18 cellular contexts compared by ENCODE assay signal in the genomic region with DNA sequence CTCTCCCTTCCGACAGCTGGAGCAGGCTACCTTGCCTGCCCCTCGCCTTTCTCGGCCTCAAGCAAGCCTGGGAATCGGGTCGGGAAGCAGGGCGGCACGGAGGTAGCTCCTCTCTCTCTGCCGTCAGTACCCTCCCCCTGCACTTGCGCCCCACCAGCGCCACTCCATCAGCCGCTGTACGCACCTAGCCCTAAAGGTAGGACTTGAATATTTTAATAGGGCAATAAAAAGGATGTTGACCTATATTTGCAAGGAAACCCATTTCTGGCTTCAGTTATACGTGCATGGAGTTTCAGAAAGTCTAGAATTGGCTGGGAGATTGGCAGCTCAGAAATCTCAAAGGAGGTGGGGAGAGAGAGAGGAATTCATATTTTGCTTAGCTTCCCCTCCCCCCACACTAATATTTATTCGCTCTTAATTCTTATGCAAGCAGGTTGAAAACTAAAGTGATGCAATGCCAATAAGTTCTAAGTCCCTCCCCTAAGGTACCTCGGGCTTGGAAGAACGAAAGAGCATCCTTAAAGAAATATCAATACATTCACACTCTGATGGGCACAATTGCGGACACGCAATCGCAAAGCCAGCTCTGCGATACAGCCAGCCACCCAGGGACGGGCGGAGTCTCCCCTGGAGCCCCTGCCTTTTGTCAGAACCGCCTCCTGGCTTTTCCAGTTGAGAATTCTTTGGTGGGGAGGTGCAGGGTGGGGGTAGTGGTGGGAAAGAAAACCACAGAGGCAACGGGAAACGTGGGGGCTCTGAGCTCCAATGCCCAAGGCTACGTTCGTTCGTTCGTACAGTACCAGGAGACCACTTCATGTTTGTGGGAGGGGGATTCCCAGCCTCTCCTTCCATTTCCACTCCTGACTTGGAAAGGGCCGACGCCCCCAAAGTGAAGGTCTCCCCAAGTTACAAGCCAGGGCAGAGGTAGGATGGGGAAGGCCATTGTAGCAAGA. TPM values are rescaled to one million over a fixed set of nuclear protein-coding genes. Genes with fewer than 3 reads are reported as not detected.
DNase-seq lines count a peak whose midpoint lies in the region; ATAC-seq, FAIRE-seq and TF ChIP-seq lines count a peak whose summit lies in the region.
"Had no signal": no experiment of that assay in that cellular context is flagged by ENCODE, and none has a peak within 500 bp of the region (broad histone marks: within the 10 kb centered on the region; RNA-seq: fewer than 3 reads in every experiment).

No MANE protein-coding gene starts in this region.

- H3K79me2 ChIP-seq in K562 (ENCODE audit: control insufficient read depth, insufficient read depth, low read length) (no peaks in the 10 kb centered on the region), smooth muscle cell (ENCODE audit: low read depth) (no peaks in the 10 kb centered on the region)

- H3K36me3 ChIP-seq in K562 (ENCODE audit: control insufficient read depth, insufficient read depth, low read length) (no peaks in the 10 kb centered on the region), left lung (no peaks in the 10 kb centered on the region), smooth muscle cell (ENCODE audit: low read depth) (no peaks in the 10 kb centered on the region), MG63 (no peaks in the 10 kb centered on the region)

- H2AFZ ChIP-seq in K562 (ENCODE audit: low read depth, low read length), result no peak overlapping the region
- no peak overlapping the region for H2AFZ ChIP-seq in smooth muscle cell (ENCODE audit: low read depth)

- no peak overlapping the region for H3K4me3 ChIP-seq in K562
- peak overlapping the region; percentile 32 to 37 for H3K4me3 ChIP-seq in left lung
- peak overlapping the region; percentile 58 for H3K4me3 ChIP-seq in smooth muscle cell
- no peak overlapping the region for H3K4me3 ChIP-seq in MG63
- H3K4me3 ChIP-seq: SK-N-MC had no signal

- H3K4me2 ChIP-seq in K562 (ENCODE audit: insufficient read depth, low read length) (no peak overlapping the region), smooth muscle cell (peak overlapping the region; percentile 88)

- H3K4me1 ChIP-seq in K562 (replicated peaks in 1 of 2; ENCODE audit: control insufficient read depth in 2 of 2, insufficient read depth in 2 of 2, low read length in 2 of 2) (peaks cover 0 to 33% of the 10 kb centered on the region in 2 experiments; a peak in 1 of 5 replicates), left lung (peaks cover 9 to 51% of the 10 kb centered on the region in 2 donors), smooth muscle cell (ENCODE audit: low read depth) (peaks cover 35% of the 10 kb centered on the region)

- in situ Hi-C loops in K562 (cut with MboI), result loop anchor here (10.0 kb wide), 2 partner anchors 664 to 1004 kb away; no protein-coding TSS in a partner anchor

- H3K9ac ChIP-seq in K562 (ENCODE audit: insufficient read depth in 1 of 2, low read depth in 2 of 2, low read length in 2 of 2) (no peak overlapping the region), smooth muscle cell (ENCODE audit: low read depth) (no peak overlapping the region)

- TF ChIP-seq CTCF in K562 (IDR thresholded peaks at IDR 0.05 in 2 of 3, conservative IDR thresholded peaks at IDR 0.05 in 1 of 3; ENCODE audit: insufficient read depth in 2 of 3, low read depth in 1 of 3, low read length in 3 of 3) (no peak), left lung (IDR thresholded peaks at IDR 0.05) (no peak), smooth muscle cell (IDR thresholded peaks at IDR 0.05; ENCODE audit: borderline replicate concordance, insufficient read depth, poor library complexity, severe bottlenecking) (no peak)

- H4K20me1 ChIP-seq in K562 (replicated peaks; ENCODE audit: control insufficient read depth, insufficient read depth, low read length) (peaks cover 23% of the 10 kb centered on the region), smooth muscle cell (ENCODE audit: low read depth) (no peaks in the 10 kb centered on the region)

- ATAC-seq in K562 (no peak), left lung (peak; percentile 8), left lobe of liver (no peak), HG02840 (IDR thresholded peaks at IDR 0.05; ENCODE audit: low FRiP score, unreplicated experiment) (no peak)

- no peaks in the 10 kb centered on the region for H3K9me1 ChIP-seq in K562 (ENCODE audit: control insufficient read depth, insufficient read depth, low read length)

- TF ChIP-seq POLR2A in K562 (conservative IDR thresholded peaks at IDR 0.05), result no peak

- intact Hi-C loops in K562 (cut with micrococcal nuclease) (no loop called here), left lung (cut with DNase I) (no loop called here)

- no TSS peak for BruUV-seq in K562 (replicated peaks; lab: Mats Ljungman, UMichigan)

- H3K27me3 ChIP-seq in K562 (ENCODE audit: control insufficient read depth in 2 of 2, insufficient read depth in 2 of 2, low read length in 2 of 2) (peaks cover 55 to 84% of the 10 kb centered on the region in 2 experiments), left lung (peaks cover 80 to 100% of the 10 kb centered on the region in 2 donors), smooth muscle cell (ENCODE audit: low read depth) (peaks cover 96% of the 10 kb centered on the region), MG63 (peaks cover 21% of the 10 kb centered on the region)

- POLR2A ChIA-PET in K562 (lab: Yijun Ruan, JAX), result interaction anchor here (0.6 kb wide), 1 partner anchor 1776 kb away, joined by 3 read pairs; no protein-coding TSS in a partner anchor

- DNase-seq in NCI-H1105 treated with DMSO at 0.1 percent for 48 hours (lab: John Stamatoyannopoulos, UW) (peak; percentile 15), NCI-H1105 (lab: John Stamatoyannopoulos, UW) (no peak), K562 (ENCODE audit: extremely low read depth in 1 of 4, low spot score in 3 of 4) (no peak), left lung (peak in 1 of 2 donors; percentile 67), smooth muscle cell (lab: John Stamatoyannopoulos, UW; ENCODE audit: unreplicated experiment) (no peak), left lobe of liver (ENCODE audit: low spot score) (no peak), MG63 (no peak)
- DNase-seq: activated CD4-positive, CD25-positive, alpha-beta regulatory T cell; dermis blood vessel endothelial cell; immature natural killer cell; NCI-H2081 treated with DMSO at 0.1 percent for 48 hours; substantia nigra had no signal

- H3K27ac ChIP-seq in K562 (ENCODE audit: extremely low read depth, low read depth, low read length) (no peak overlapping the region), left lung (no peak overlapping the region), smooth muscle cell (ENCODE audit: low read depth) (no peak overlapping the region)
- H3K27ac ChIP-seq: SK-N-MC had no signal

- CTCF ChIA-PET in K562 (lab: Yijun Ruan, JAX; ENCODE audit: low intra/inter-chr PET ratio), result interaction anchor here (0.6 kb wide), 1 partner anchor 1006 kb away, joined by 4 read pairs; no protein-coding TSS in a partner anchor

- no peak for TF ChIP-seq EP300 in K562 (IDR thresholded peaks at IDR 0.05; ENCODE audit: low read length)

- H3K9me3 ChIP-seq in K562 (replicated peaks; ENCODE audit: control insufficient read depth, insufficient read depth, low read depth, low read length) (no peaks in the 10 kb centered on the region), left lung (no peaks in the 10 kb centered on the region), smooth muscle cell (replicated peaks; ENCODE audit: low read depth) (no peaks in the 10 kb centered on the region), MG63 (no peaks in the 10 kb centered on the region)

- WGBS in K562 (ENCODE audit: insufficient coverage, low coverage, missing lambda C conversion rate), result 4% methylated on average over 31 of the region's 31 CpGs
- 9% methylated on average over 31 of the region's 31 CpGs for WGBS in smooth muscle cell (ENCODE audit: low lambda C conversion rate)

- no peak for FAIRE-seq in K562 (lab: Jason Lieb, UNC)

- no peaks in the 10 kb centered on the region for H3F3A ChIP-seq in smooth muscle cell (ENCODE audit: low read depth)

- no peak for TF ChIP-seq RAD21 in K562 (CRISPR knock-in tag; conservative IDR thresholded peaks at IDR 0.05 in 1 of 2, IDR thresholded peaks at IDR 0.05 in 1 of 2)

TF ChIP-seq in K562, 482 proteins besides CTCF, POLR2A, EP300 and RAD21:
- TF ChIP-seq CEBPB (tag; IDR thresholded peaks at IDR 0.05) (0 out of 2 replicates have a peak, but pooled peaks have one; percentile 27), DNMT1 (IDR thresholded peaks at IDR 0.05) (no peak)

RNA-seq across cellular contexts. Expression of a gene that starts 1.4 kb away (rescaled TPM):
- total RNA-seq in K562 (2011; cell fraction: chromatin; rRNA removed; ENCODE audit: low replicate concordance), result not detected in 2 replicates
- total RNA-seq in K562 (2011; cell fraction: nucleolus; rRNA removed), result not detected in 2 replicates
- not detected in 2 replicates for total RNA-seq in K562 (2011; cell fraction: nucleoplasm; rRNA removed)
- total RNA-seq in K562 (2014; rRNA removed) (not detected in 2 replicates), K562 (2014; rRNA removed; fragmentation: Illumina TruSeq; extraction: Trizol) (not detected in 2 replicates), K562 (2015; rRNA removed; fragmentation: Illumina TruSeq; extraction: Trizol) (not detected in 2 replicates), K562 (2021) (0.09 TPM in 1 of 2 replicates, not detected in the other), left lung (1 to 10 TPM; 4.4 to 5.7 TPM), smooth muscle cell (0.27 TPM in 1 of 2 replicates, not detected in the other), left lobe of liver (17.1 TPM)
- polyA plus RNA-seq in K562 (2011; rRNA removed) (not detected in 2 replicates), K562 (2014; fragmentation: Illumina TruSeq; extraction: Trizol) (not detected in 2 replicates), K562 (2014; fragmentation: Nextera tagmentation; extraction: Ambion mirVana) (not detected), K562 (2014; rRNA removed) (not detected in 2 replicates), smooth muscle cell (0.20 TPM in 1 of 2 replicates, not detected in the other)
- not detected in 2 replicates for polyA plus RNA-seq in K562 (2011; cell fraction: cytosol; rRNA removed)
- not detected in 2 replicates for polyA plus RNA-seq in K562 (2011; cell fraction: nucleus; rRNA removed)
- polyA plus RNA-seq in K562 (2012), result 0.03 TPM in 1 of 2 replicates, not detected in the other
- polyA minus RNA-seq in K562 (2011; rRNA and poly(A)+ RNA removed), result not detected in 2 replicates
- polyA minus RNA-seq in K562 (2011; cell fraction: cytosol; rRNA and poly(A)+ RNA removed), result not detected in 2 replicates
- polyA minus RNA-seq in K562 (2011; cell fraction: nucleus; rRNA and poly(A)+ RNA removed), result not detected in 2 replicates
- not detected in 2 replicates for total RNA-seq in MG63 (2014; rRNA removed; shearing (Covaris generic); ENCODE audit: low replicate concordance)
- total RNA-seq: CD4-positive, alpha-beta memory T cell; dermis blood vessel endothelial cell; fibroblast of villous mesenchyme; G401; M059J had no signal
- polyA plus RNA-seq: immature natural killer cell had no signal

Comparison
In these comparisons a context has a peak if more than half of its experiments do, and no peak if none do; other contexts are left out.
1. H3K4me3 ChIP-seq: peak in left lung (2 of 2) and smooth muscle cell (single experiment); none in K562 (single experiment) and MG63 (single experiment).